In the genomic region with DNA sequence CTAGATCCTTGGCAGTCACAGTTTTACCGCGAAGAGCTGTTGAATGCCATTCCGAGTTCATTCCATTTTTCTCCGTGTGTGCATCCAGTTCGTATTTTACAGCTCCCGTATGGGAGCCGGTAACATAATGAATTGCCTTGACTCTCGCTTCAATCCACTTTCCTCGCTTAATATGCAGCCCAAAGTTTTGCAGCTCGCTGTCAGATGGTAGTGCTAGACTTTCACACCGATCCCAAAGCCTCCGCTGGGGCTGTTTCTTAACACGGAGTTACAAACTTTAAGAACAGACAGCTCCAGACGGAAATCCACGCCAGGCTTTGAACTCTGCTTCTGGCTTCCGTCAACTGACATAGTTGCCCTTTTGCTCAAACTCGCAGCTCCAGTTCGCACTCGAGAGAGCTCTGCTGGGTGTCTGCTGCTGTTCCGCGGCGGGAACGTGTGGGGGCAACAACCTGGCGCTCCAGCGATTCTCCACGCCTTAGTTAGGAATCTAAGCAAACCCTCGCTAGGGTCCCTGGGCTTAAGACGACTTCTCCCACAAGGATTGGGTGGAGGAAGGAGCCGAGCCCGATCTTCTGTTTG, we compare ENCODE assay signal across 8 cellular contexts. TPM values are rescaled to one million over a fixed set of nuclear protein-coding genes. Genes with fewer than 3 reads are reported as not detected.
A peak's percentile ranks its signal among the peaks of the same experiment; 100 is the strongest.
DNase-seq lines count a peak whose midpoint lies in the region; ATAC-seq and TF ChIP-seq lines count a peak whose summit lies in the region.

No MANE protein-coding gene starts in this region.

- intact Hi-C loops in Panc1 (cut with micrococcal nuclease; ENCODE audit: unreplicated experiment) = no loop called here

- TF ChIP-seq CTCF in Panc1 (IDR thresholded peaks at IDR 0.05) = no peak; the same call in 1 of the 2 replicates

- peak; percentile 35 for ATAC-seq in GM18502 (IDR thresholded peaks at IDR 0.05; ENCODE audit: poor library complexity, unreplicated experiment)
- peak; percentile 68 for ATAC-seq in Panc1
- ATAC-seq in esophagus mucosa = peak; percentile 47
- ATAC-seq in HG03378 (IDR thresholded peaks at IDR 0.05; ENCODE audit: unreplicated experiment) = no peak

- peak; percentile 95 for DNase-seq in KBM-7
- DNase-seq in Panc1 (ENCODE audit: low read depth, low spot score) = peak; percentile 94
- peak; percentile 84 to 85 for DNase-seq in activated T-cell treated with anti-CD3 and anti-CD28 coated beads, Interleukin-2, amount 50 U/mL, for 48 hours
- DNase-seq in stimulated activated CD8-positive, alpha-beta memory T cell treated with anti-CD3 and anti-CD28 coated beads, Interleukin-4, amount 100 ng/mL, for 24 hours (ENCODE audit: low read depth) = peak; percentile 66

- no peaks in the 10 kb centered on the region for H3K27me3 ChIP-seq in Panc1 (ENCODE audit: control insufficient read depth, insufficient read depth, low read length)
- H3K27me3 ChIP-seq in mucosa of stomach (ENCODE audit: control insufficient read depth, insufficient read depth, low read length) = no peaks in the 10 kb centered on the region

- H3K27ac ChIP-seq in Panc1 (ENCODE audit: low read length) = peak overlapping the region; percentile 100

- H3K9ac ChIP-seq in mucosa of stomach (ENCODE audit: low read length) = peak overlapping the region; percentile 84

- in situ Hi-C loops in KBM-7 (cut with MboI; ENCODE audit: low pct_unique_long_range_greater_than_20kb, low sequenced_read_pairs) = no loop called here
- in situ Hi-C loops in Panc1 (cut with HindIII; ENCODE audit: low pct_unique_long_range_greater_than_20kb, low sequenced_read_pairs) = no loop called here

- H3K4me1 ChIP-seq in Panc1 (ENCODE audit: control insufficient read depth, insufficient read depth, low read length) = peaks cover 36% of the 10 kb centered on the region
- H3K4me1 ChIP-seq in mucosa of stomach (ENCODE audit: control insufficient read depth, insufficient read depth, low read length) = peaks cover 34% of the 10 kb centered on the region

- CTCF ChIA-PET in Panc1 (lab: Charles Lee) = interaction anchor here (1.0 to 2.5 kb wide), 3 partner anchors 15 to 84 kb away, joined by 4 to 12 read pairs (median 5); no protein-coding TSS in a partner anchor

- POLR2A ChIA-PET in Panc1 (lab: Charles Lee) = interaction anchor here (0.6 to 2.3 kb wide), 3 partner anchors 15 to 96 kb away, joined by 3 to 11 read pairs (median 8); a partner anchor contains a TSS

- H3K9me3 ChIP-seq in Panc1 (ENCODE audit: control insufficient read depth, insufficient read depth, low read depth, low read length) (no peaks in the 10 kb centered on the region), mucosa of stomach (ENCODE audit: control insufficient read depth, low read length) (no peaks in the 10 kb centered on the region)

- BruUV-seq in Panc1 (replicated peaks; lab: Mats Ljungman, UMichigan) = no TSS peak

- H3K4me3 ChIP-seq in Panc1 (ENCODE audit: low read depth in 2 of 2, low read length in 2 of 2) (peak overlapping the region; percentile 53 to 78), mucosa of stomach (ENCODE audit: low read length) (peak overlapping the region; percentile 57)

- H3K36me3 ChIP-seq in Panc1 (ENCODE audit: control insufficient read depth, insufficient read depth, low read length) = no peaks in the 10 kb centered on the region
- no peaks in the 10 kb centered on the region for H3K36me3 ChIP-seq in mucosa of stomach (ENCODE audit: control insufficient read depth, insufficient read depth, low read length)

RNA-seq across cellular contexts. Expression of a gene that starts 3.5 kb away (rescaled TPM):
- total RNA-seq in Panc1 (2021; ENCODE audit: unreplicated experiment) (110 TPM), esophagus mucosa (44.3 TPM)
- 130 TPM for polyA plus RNA-seq in Panc1 (2012; ENCODE audit: insufficient read length)
